18 cellular contexts compared by ENCODE assay signal in genomic region chr14:55139696-55140509, GRCh38.
"Had no signal": no experiment of that assay in that cellular context is flagged by ENCODE, and none has a peak within 500 bp of the region (broad histone marks: within the 10 kb centered on the region; RNA-seq: fewer than 3 reads in every experiment).

No MANE protein-coding gene starts in this region.

- H3K27ac ChIP-seq: coronary artery, ovary, tibial artery, upper lobe of right lung had no signal

- H3K4me3 ChIP-seq: coronary artery, heart left ventricle, ovary, smooth muscle cell, tibial artery, upper lobe of right lung had no signal

- FAIRE-seq: endothelial cell of umbilical vein, frontal cortex had no signal

- ATAC-seq: heart left ventricle, left colon, natural killer cell, right cardiac atrium, upper lobe of right lung had no signal

- H3K9me3 ChIP-seq: heart left ventricle, ovary, tibial artery, upper lobe of right lung had no signal

- DNase-seq: effector CD4-positive, alpha-beta T cell; endodermal cell; erythroblast; heart left ventricle; hippocampal formation; left colon; natural killer cell; nucleus accumbens; ovary; right cardiac atrium; stimulated activated CD4-positive, alpha-beta T cell treated with anti-CD3 and anti-CD28 coated beads, Interleukin-2, amount 100 ng/mL, for 48 hours; stimulated activated naive CD4-positive, alpha-beta T cell treated with Interleukin-2 at 50 U/mL for 16 hours; tibial artery; upper lobe of right lung had no signal

- H3K27me3 ChIP-seq: heart left ventricle, ovary, tibial artery, upper lobe of right lung had no signal

- H3K36me3 ChIP-seq: ovary had no signal
